8 cellular contexts compared by ENCODE assay signal in genomic region chr2:197499594-197500502, GRCh38. TPM values are rescaled to one million over a fixed set of nuclear protein-coding genes. Genes with fewer than 3 reads are reported as not detected.
A peak's percentile ranks its signal among the peaks of the same experiment; 100 is the strongest.
DNase-seq lines count a peak whose midpoint lies in the region; ATAC-seq and TF ChIP-seq lines count a peak whose summit lies in the region.

HSPD1 (minus strand) TSS chr2:197499840; CDS start chr2:197498848, 992 bp downstream.
HSPE1 (plus strand) TSS chr2:197500379; CDS start chr2:197500437, 58 bp downstream.

- H3K27me3 ChIP-seq in OCI-LY3 (ENCODE audit: low read depth, low read length) = no peaks in the 10 kb centered on the region

- no peaks in the 10 kb centered on the region for H3K9me3 Mint-ChIP-seq in endothelial cell (ENCODE audit: unreplicated experiment)

- H3K36me3 Mint-ChIP-seq in endothelial cell (ENCODE audit: low read depth, unreplicated experiment) = peaks cover 21% of the 10 kb centered on the region

- H3K9ac ChIP-seq in OCI-LY3 (ENCODE audit: low read length) = peak within 1 kb of the TSS; percentile 97

- H3K36me3 ChIP-seq in OCI-LY3 (replicated peaks; ENCODE audit: low read depth, low read length) = peaks cover 61% of the 10 kb centered on the region

- H3K27me3 Mint-ChIP-seq in endothelial cell (ENCODE audit: unreplicated experiment) = peaks cover 9% of the 10 kb centered on the region

- H3K27ac Mint-ChIP-seq in endothelial cell (ENCODE audit: unreplicated experiment) = peak within 1 kb of the TSS; percentile 89

- peaks cover 29% of the 10 kb centered on the region for H3K4me1 Mint-ChIP-seq in endothelial cell (ENCODE audit: unreplicated experiment)

- H3K9me3 ChIP-seq in OCI-LY3 (ENCODE audit: insufficient read depth, low read length) = no peaks in the 10 kb centered on the region

- no peak for TF ChIP-seq CTCF in OCI-LY3 (IDR thresholded peaks at IDR 0.05; ENCODE audit: low read depth, low read length)
- no peak for TF ChIP-seq CTCF in endothelial cell (IDR thresholded peaks at IDR 0.05; ENCODE audit: unreplicated experiment)

- H3K4me1 ChIP-seq in OCI-LY3 (ENCODE audit: low read length) = peaks cover 31% of the 10 kb centered on the region

- H2AFZ ChIP-seq in OCI-LY3 (ENCODE audit: low read depth, low read length) = 0 out of 2 replicates have a peak within 1 kb of the TSS, but pooled peaks have one; percentile 15

- peak within 1 kb of the TSS; percentile 79 for H3K4me2 ChIP-seq in OCI-LY3 (ENCODE audit: low read length)

- H3K27ac ChIP-seq in OCI-LY3 (ENCODE audit: low read length) = peak within 1 kb of the TSS; percentile 87

- H3K79me2 ChIP-seq in OCI-LY3 (ENCODE audit: low read length) = peaks cover 96% of the 10 kb centered on the region

- peak within 1 kb of the TSS; percentile 97 for H3K4me3 Mint-ChIP-seq in endothelial cell (ENCODE audit: unreplicated experiment)

- H3K4me3 ChIP-seq in OCI-LY3 (ENCODE audit: low read length) = peak within 1 kb of the TSS; percentile 98

- DNase-seq in D341Med (ENCODE audit: low spot score) = peak; percentile 95
- DNase-seq in HuH-7 (ENCODE audit: low spot score) = peak; percentile 88
- peak; percentile 98 for DNase-seq in activated CD8-positive, alpha-beta memory T cell treated with anti-CD3 and anti-CD28 coated beads, Interleukin-2, amount 50 U/mL, for 48 hours
- peak; percentile 96 for DNase-seq in endothelial cell (ENCODE audit: low spot score)
- peak; percentile 100 for DNase-seq in midbrain (lab: John Stamatoyannopoulos, UW)
- peak; percentile 93 to 95 for DNase-seq in stimulated activated CD8-positive, alpha-beta memory T cell treated with anti-CD3 and anti-CD28 coated beads, Interleukin-2, amount 100 ng/mL, for 1 hour (ENCODE audit: low read depth in 2 of 2)

- peak; percentile 79 for ATAC-seq in GM21515 (IDR thresholded peaks at IDR 0.05; ENCODE audit: unreplicated experiment)

- peaks cover 35% of the 10 kb centered on the region for H4K20me1 ChIP-seq in OCI-LY3 (ENCODE audit: insufficient read depth, low read length)

RNA-seq across cellular contexts. Expression of gene HSPD1, which starts in this region (rescaled TPM):
- 212 TPM for total RNA-seq in endothelial cell (ENCODE audit: unreplicated experiment)

RNA-seq across cellular contexts. Expression of gene HSPE1, which starts in this region (rescaled TPM):
- total RNA-seq in endothelial cell (ENCODE audit: unreplicated experiment) = 73.6 TPM

Comparison
In these comparisons a context has a peak if more than half of its experiments do, and no peak if none do; other contexts are left out.
1. Peak in every context shown above with its lines: DNase-seq, ATAC-seq, H3K4me3 ChIP-seq and H3K27ac ChIP-seq.